ENCODE assay signal across 1 cellular context in the genomic region with DNA sequence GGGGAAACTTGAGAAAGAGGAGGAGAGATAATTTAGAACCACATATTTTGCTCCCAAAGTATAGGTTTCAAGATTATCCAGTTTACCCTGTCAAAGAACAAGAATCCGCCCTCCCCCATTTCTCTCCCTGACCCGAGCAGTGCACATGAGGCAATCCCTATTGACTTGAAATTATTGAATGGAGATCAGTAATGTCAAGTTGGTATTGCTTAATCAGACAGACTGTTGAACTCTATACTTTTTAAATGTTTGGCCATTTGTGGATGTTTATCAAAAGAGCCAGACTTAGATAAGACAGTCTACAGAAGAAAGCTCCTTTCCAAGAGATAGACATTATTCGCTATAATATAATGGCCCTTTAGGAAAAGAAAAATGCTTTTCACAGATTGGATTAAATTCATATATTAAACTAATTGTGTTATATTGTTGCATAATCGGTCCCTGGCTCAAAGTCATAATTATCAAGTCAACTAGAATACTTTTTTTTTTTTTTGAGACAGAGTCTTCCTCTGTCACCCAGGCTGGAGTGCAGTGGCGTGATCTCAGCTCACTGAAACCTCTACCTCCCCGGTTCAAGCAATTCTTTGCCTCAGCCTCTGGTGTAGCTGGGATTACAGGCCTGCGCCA.
TF ChIP-seq lines count a peak whose summit lies in the region.

No MANE protein-coding gene starts in this region.

TF ChIP-seq in HepG2, 621 proteins besides CTCF, POLR2A, EP300 and RAD21 (continues in another document):
- TF ChIP-seq ZNF572 (CRISPR knock-in tag; IDR thresholded peaks at IDR 0.05) (no peak), ZNF652 (CRISPR knock-in tag; IDR thresholded peaks at IDR 0.05; ENCODE audit: borderline replicate concordance, low read depth) (no peak), BRCA1 (CRISPR knock-in tag; IDR thresholded peaks at IDR 0.05) (no peak), SPEN (CRISPR knock-in tag; IDR thresholded peaks at IDR 0.05; ENCODE audit: low read depth) (no peak), MTF1 (CRISPR knock-in tag; IDR thresholded peaks at IDR 0.05) (no peak), KDM3A (CRISPR knock-in tag; IDR thresholded peaks at IDR 0.05; ENCODE audit: low read depth) (no peak), RCOR2 (CRISPR knock-in tag; IDR thresholded peaks at IDR 0.05) (no peak), ZNF777 (CRISPR knock-in tag; IDR thresholded peaks at IDR 0.05) (no peak), TP53 (CRISPR knock-in tag; conservative IDR thresholded peaks at IDR 0.05) (no peak), ZNF317 (CRISPR knock-in tag; IDR thresholded peaks at IDR 0.05) (no peak), ZNF883 (CRISPR knock-in tag; IDR thresholded peaks at IDR 0.05; ENCODE audit: not compliant biosample characterization) (no peak), FOXP1 (IDR thresholded peaks at IDR 0.05) (no peak), FOXP1 (CRISPR knock-in tag; IDR thresholded peaks at IDR 0.05) (peak; percentile 68; the same call in 1 of the 2 replicates), SAFB2 (CRISPR knock-in tag; IDR thresholded peaks at IDR 0.05; ENCODE audit: borderline replicate concordance, low read depth) (no peak), KDM6A (CRISPR knock-in tag; IDR thresholded peaks at IDR 0.05; ENCODE audit: low read depth) (peak; percentile 17; the same call in 1 of the 2 replicates), BORCS8-MEF2B (CRISPR knock-in tag; IDR thresholded peaks at IDR 0.05) (no peak), SCMH1 (CRISPR knock-in tag; IDR thresholded peaks at IDR 0.05; ENCODE audit: borderline replicate concordance) (no peak), ZNF33A (CRISPR knock-in tag; IDR thresholded peaks at IDR 0.05; ENCODE audit: borderline replicate concordance) (no peak), RXRB (CRISPR knock-in tag; IDR thresholded peaks at IDR 0.05; ENCODE audit: borderline replicate concordance) (peak; percentile 87), PRMT3 (CRISPR knock-in tag; IDR thresholded peaks at IDR 0.05; ENCODE audit: borderline replicate concordance, low read depth) (no peak), NFKBIZ (CRISPR knock-in tag; IDR thresholded peaks at IDR 0.05) (no peak), HDAC2 (CRISPR knock-in tag; IDR thresholded peaks at IDR 0.05) (peak; percentile 66; the same call in 1 of the 2 replicates), SAP130 (CRISPR knock-in tag; IDR thresholded peaks at IDR 0.05; ENCODE audit: low read depth) (peak; percentile 78), ZNF564 (CRISPR knock-in tag; IDR thresholded peaks at IDR 0.05) (no peak), HNF4G (IDR thresholded peaks at IDR 0.05; ENCODE audit: borderline replicate concordance, low read depth, low read length) (peak; percentile 78; the same call in 1 of the 2 replicates), HNF4G (CRISPR knock-in tag; IDR thresholded peaks at IDR 0.05; ENCODE audit: borderline replicate concordance, low read depth) (no peak), ZNF720 (CRISPR knock-in tag; IDR thresholded peaks at IDR 0.05) (no peak), MTA1 (CRISPR knock-in tag; IDR thresholded peaks at IDR 0.05; ENCODE audit: borderline replicate concordance) (no peak), GTF3A (CRISPR knock-in tag; conservative IDR thresholded peaks at IDR 0.05) (no peak), TBL1XR1 (IDR thresholded peaks at IDR 0.05; ENCODE audit: borderline replicate concordance, low read length, partially characterized antibody) (peak; percentile 63), SP5 (CRISPR knock-in tag; IDR thresholded peaks at IDR 0.05; ENCODE audit: borderline replicate concordance, low read depth) (peak; percentile 29; the same call in 1 of the 2 replicates), NFE2 (CRISPR knock-in tag; IDR thresholded peaks at IDR 0.05) (no peak), ATF7 (IDR thresholded peaks at IDR 0.05) (peak; percentile 32; the same call in 1 of the 2 replicates), ATF7 (CRISPR knock-in tag; IDR thresholded peaks at IDR 0.05) (no peak), ZNF12 (CRISPR knock-in tag; IDR thresholded peaks at IDR 0.05) (0 out of 2 replicates have a peak, but pooled peaks have one; percentile 35), U2AF2 (IDR thresholded peaks at IDR 0.05; ENCODE audit: low read depth, low read length) (no peak), FOXK1 (CRISPR knock-in tag; IDR thresholded peaks at IDR 0.05; ENCODE audit: borderline replicate concordance, low read depth) (peak; percentile 70; the same call in 1 of the 2 replicates), ZNF264 (CRISPR knock-in tag; IDR thresholded peaks at IDR 0.05) (0 out of 2 replicates have a peak, but pooled peaks have one; percentile 49), CAMTA2 (CRISPR knock-in tag; IDR thresholded peaks at IDR 0.05; ENCODE audit: borderline replicate concordance) (no peak), PAWR (CRISPR knock-in tag; IDR thresholded peaks at IDR 0.05; ENCODE audit: borderline replicate concordance) (no peak), THAP11 (CRISPR knock-in tag; IDR thresholded peaks at IDR 0.05) (peak; percentile 64; the same call in 1 of the 2 replicates), GZF1 (CRISPR knock-in tag; IDR thresholded peaks at IDR 0.05) (no peak), HIVEP1 (CRISPR knock-in tag; IDR thresholded peaks at IDR 0.05) (no peak)
- TF ChIP-seq, protein P1, sequence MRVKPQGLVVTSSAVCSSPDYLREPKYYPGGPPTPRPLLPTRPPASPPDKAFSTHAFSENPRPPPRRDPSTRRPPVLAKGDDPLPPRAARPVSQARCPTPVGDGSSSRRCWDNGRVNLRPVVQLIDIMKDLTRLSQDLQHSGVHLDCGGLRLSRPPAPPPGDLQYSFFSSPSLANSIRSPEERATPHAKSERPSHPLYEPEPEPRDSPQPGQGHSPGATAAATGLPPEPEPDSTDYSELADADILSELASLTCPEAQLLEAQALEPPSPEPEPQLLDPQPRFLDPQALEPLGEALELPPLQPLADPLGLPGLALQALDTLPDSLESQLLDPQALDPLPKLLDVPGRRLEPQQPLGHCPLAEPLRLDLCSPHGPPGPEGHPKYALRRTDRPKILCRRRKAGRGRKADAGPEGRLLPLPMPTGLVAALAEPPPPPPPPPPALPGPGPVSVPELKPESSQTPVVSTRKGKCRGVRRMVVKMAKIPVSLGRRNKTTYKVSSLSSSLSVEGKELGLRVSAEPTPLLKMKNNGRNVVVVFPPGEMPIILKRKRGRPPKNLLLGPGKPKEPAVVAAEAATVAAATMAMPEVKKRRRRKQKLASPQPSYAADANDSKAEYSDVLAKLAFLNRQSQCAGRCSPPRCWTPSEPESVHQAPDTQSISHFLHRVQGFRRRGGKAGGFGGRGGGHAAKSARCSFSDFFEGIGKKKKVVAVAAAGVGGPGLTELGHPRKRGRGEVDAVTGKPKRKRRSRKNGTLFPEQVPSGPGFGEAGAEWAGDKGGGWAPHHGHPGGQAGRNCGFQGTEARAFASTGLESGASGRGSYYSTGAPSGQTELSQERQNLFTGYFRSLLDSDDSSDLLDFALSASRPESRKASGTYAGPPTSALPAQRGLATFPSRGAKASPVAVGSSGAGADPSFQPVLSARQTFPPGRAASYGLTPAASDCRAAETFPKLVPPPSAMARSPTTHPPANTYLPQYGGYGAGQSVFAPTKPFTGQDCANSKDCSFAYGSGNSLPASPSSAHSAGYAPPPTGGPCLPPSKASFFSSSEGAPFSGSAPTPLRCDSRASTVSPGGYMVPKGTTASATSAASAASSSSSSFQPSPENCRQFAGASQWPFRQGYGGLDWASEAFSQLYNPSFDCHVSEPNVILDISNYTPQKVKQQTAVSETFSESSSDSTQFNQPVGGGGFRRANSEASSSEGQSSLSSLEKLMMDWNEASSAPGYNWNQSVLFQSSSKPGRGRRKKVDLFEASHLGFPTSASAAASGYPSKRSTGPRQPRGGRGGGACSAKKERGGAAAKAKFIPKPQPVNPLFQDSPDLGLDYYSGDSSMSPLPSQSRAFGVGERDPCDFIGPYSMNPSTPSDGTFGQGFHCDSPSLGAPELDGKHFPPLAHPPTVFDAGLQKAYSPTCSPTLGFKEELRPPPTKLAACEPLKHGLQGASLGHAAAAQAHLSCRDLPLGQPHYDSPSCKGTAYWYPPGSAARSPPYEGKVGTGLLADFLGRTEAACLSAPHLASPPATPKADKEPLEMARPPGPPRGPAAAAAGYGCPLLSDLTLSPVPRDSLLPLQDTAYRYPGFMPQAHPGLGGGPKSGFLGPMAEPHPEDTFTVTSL (CRISPR knock-in tag; IDR thresholded peaks at IDR 0.05; ENCODE audit: borderline replicate concordance), result peak; percentile 40; the same call in 1 of the 2 replicates
- TF ChIP-seq, protein P2, sequence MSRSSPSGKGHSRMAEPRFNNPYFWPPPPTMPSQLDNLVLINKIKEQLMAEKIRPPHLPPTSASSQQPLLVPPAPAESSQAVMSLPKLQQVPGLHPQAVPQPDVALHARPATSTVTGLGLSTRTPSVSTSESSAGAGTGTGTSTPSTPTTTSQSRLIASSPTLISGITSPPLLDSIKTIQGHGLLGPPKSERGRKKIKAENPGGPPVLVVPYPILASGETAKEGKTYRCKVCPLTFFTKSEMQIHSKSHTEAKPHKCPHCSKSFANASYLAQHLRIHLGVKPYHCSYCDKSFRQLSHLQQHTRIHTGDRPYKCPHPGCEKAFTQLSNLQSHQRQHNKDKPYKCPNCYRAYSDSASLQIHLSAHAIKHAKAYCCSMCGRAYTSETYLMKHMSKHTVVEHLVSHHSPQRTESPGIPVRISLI (CRISPR knock-in tag; IDR thresholded peaks at IDR 0.05; ENCODE audit: borderline replicate concordance), result no peak; the same call in 1 of the 2 replicates
- TF ChIP-seq, protein P3, sequence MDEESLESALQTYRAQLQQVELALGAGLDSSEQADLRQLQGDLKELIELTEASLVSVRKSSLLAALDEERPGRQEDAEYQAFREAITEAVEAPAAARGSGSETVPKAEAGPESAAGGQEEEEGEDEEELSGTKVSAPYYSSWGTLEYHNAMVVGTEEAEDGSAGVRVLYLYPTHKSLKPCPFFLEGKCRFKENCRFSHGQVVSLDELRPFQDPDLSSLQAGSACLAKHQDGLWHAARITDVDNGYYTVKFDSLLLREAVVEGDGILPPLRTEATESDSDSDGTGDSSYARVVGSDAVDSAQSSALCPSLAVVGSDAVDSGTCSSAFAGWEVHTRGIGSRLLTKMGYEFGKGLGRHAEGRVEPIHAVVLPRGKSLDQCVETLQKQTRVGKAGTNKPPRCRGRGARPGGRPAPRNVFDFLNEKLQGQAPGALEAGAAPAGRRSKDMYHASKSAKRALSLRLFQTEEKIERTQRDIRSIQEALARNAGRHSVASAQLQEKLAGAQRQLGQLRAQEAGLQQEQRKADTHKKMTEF (CRISPR knock-in tag; IDR thresholded peaks at IDR 0.05), result peak; percentile 63; the same call in 1 of the 2 replicates
- TF ChIP-seq, protein P4, sequence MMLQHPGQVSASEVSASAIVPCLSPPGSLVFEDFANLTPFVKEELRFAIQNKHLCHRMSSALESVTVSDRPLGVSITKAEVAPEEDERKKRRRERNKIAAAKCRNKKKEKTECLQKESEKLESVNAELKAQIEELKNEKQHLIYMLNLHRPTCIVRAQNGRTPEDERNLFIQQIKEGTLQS (CRISPR knock-in tag; IDR thresholded peaks at IDR 0.05), result 0 out of 2 replicates have a peak, but pooled peaks have one; percentile 23
- TF ChIP-seq, protein P5, sequence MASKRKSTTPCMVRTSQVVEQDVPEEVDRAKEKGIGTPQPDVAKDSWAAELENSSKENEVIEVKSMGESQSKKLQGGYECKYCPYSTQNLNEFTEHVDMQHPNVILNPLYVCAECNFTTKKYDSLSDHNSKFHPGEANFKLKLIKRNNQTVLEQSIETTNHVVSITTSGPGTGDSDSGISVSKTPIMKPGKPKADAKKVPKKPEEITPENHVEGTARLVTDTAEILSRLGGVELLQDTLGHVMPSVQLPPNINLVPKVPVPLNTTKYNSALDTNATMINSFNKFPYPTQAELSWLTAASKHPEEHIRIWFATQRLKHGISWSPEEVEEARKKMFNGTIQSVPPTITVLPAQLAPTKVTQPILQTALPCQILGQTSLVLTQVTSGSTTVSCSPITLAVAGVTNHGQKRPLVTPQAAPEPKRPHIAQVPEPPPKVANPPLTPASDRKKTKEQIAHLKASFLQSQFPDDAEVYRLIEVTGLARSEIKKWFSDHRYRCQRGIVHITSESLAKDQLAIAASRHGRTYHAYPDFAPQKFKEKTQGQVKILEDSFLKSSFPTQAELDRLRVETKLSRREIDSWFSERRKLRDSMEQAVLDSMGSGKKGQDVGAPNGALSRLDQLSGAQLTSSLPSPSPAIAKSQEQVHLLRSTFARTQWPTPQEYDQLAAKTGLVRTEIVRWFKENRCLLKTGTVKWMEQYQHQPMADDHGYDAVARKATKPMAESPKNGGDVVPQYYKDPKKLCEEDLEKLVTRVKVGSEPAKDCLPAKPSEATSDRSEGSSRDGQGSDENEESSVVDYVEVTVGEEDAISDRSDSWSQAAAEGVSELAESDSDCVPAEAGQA (IDR thresholded peaks at IDR 0.05; ENCODE audit: low read depth), result no peak
- TF ChIP-seq, protein P5 (CRISPR knock-in tag; IDR thresholded peaks at IDR 0.05; ENCODE audit: borderline replicate concordance), result no peak
- TF ChIP-seq, protein P6, sequence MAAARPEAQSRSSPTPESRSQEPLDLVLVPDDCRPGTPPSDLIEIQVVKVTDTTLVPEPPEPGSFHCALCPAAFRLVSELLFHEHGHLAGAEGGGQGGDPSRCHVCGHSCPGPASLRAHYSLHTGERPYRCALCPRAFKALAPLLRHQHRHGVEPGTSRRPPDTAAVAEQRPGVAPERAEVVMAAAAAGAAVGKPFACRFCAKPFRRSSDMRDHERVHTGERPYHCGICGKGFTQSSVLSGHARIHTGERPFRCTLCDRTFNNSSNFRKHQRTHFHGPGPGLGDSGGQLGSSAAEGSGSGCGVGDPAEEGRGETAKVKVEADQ (CRISPR knock-in tag; IDR thresholded peaks at IDR 0.05; ENCODE audit: borderline replicate concordance), result no peak
